2 cellular contexts compared by ENCODE assay signal in genomic region chr7:145903658-145904057, GRCh38.
TF ChIP-seq lines count a peak whose summit lies in the region.

No MANE protein-coding gene starts in this region.

TF ChIP-seq in HepG2, 621 proteins besides CTCF, POLR2A, EP300 and RAD21 (continued from another document):
- TF ChIP-seq ZXDC (CRISPR knock-in tag; IDR thresholded peaks at IDR 0.05) (no peak), HOXA5 (CRISPR knock-in tag; IDR thresholded peaks at IDR 0.05) (no peak), SIN3A (IDR thresholded peaks at IDR 0.05; ENCODE audit: borderline replicate concordance, low read depth, low read length) (no peak), ERF (CRISPR knock-in tag; IDR thresholded peaks at IDR 0.05) (no peak)
TF ChIP-seq in HepG2: peak in this region for 1.

TF ChIP-seq in K562, 482 proteins besides CTCF, POLR2A, EP300 and RAD21 (continued from another document):
- TF ChIP-seq ZNF592 (IDR thresholded peaks at IDR 0.05), result no peak
